Comparison of ENCODE assay signal across 1 cellular context in genomic region chr19:45717131-45717982, GRCh38.
A peak's percentile ranks its signal among the peaks of the same experiment; 100 is the strongest.
TF ChIP-seq lines count a peak whose summit lies in the region.

No MANE protein-coding gene starts in this region.

TF ChIP-seq in HepG2, 621 proteins besides CTCF, POLR2A, EP300 and RAD21 (continued from another document and continues in another):
- TF ChIP-seq, protein P1, sequence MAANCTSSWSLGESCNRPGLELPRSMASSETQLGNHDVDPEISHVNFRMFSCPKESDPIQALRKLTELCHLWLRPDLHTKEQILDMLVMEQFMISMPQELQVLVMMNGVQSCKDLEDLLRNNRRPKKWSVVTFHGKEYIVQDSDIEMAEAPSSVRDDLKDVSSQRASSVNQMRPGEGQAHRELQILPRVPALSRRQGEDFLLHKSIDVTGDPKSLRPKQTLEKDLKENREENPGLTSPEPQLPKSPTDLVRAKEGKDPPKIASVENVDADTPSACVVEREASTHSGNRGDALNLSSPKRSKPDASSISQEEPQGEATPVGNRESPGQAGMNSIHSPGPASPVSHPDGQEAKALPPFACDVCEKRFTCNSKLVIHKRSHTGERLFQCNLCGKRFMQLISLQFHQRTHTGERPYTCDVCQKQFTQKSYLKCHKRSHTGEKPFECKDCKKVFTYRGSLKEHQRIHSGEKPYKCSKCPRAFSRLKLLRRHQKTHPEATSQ (CRISPR knock-in tag; IDR thresholded peaks at IDR 0.05; ENCODE audit: borderline replicate concordance): 0 out of 2 replicates have a peak, but pooled peaks have one; percentile 19
- no peak for TF ChIP-seq FOSL1 (CRISPR knock-in tag; IDR thresholded peaks at IDR 0.05; ENCODE audit: borderline replicate concordance)
- peak; percentile 59; the same call in 1 of the 2 replicates for TF ChIP-seq JUN (CRISPR knock-in tag; IDR thresholded peaks at IDR 0.05)
- TF ChIP-seq MTA3 (CRISPR knock-in tag; IDR thresholded peaks at IDR 0.05): no peak
- no peak for TF ChIP-seq MTA1 (CRISPR knock-in tag; IDR thresholded peaks at IDR 0.05; ENCODE audit: borderline replicate concordance)
- no peak for TF ChIP-seq ZNF17 (CRISPR knock-in tag; IDR thresholded peaks at IDR 0.05)
- TF ChIP-seq MIXL1 (CRISPR knock-in tag; IDR thresholded peaks at IDR 0.05): peak; percentile 86
- peak; percentile 43 for TF ChIP-seq ZNF510 (CRISPR knock-in tag; IDR thresholded peaks at IDR 0.05; ENCODE audit: low read depth)
- TF ChIP-seq, protein P2, sequence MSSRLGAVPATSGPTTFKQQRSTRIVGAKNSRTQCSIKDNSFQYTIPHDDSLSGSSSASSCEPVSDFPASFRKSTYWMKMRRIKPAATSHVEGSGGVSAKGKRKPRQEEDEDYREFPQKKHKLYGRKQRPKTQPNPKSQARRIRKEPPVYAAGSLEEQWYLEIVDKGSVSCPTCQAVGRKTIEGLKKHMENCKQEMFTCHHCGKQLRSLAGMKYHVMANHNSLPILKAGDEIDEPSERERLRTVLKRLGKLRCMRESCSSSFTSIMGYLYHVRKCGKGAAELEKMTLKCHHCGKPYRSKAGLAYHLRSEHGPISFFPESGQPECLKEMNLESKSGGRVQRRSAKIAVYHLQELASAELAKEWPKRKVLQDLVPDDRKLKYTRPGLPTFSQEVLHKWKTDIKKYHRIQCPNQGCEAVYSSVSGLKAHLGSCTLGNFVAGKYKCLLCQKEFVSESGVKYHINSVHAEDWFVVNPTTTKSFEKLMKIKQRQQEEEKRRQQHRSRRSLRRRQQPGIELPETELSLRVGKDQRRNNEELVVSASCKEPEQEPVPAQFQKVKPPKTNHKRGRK (CRISPR knock-in tag; IDR thresholded peaks at IDR 0.05): no peak
- no peak for TF ChIP-seq ZNF816 (CRISPR knock-in tag; IDR thresholded peaks at IDR 0.05; ENCODE audit: borderline replicate concordance)
- no peak for TF ChIP-seq ZNF446 (CRISPR knock-in tag; IDR thresholded peaks at IDR 0.05)
- TF ChIP-seq, protein P3, sequence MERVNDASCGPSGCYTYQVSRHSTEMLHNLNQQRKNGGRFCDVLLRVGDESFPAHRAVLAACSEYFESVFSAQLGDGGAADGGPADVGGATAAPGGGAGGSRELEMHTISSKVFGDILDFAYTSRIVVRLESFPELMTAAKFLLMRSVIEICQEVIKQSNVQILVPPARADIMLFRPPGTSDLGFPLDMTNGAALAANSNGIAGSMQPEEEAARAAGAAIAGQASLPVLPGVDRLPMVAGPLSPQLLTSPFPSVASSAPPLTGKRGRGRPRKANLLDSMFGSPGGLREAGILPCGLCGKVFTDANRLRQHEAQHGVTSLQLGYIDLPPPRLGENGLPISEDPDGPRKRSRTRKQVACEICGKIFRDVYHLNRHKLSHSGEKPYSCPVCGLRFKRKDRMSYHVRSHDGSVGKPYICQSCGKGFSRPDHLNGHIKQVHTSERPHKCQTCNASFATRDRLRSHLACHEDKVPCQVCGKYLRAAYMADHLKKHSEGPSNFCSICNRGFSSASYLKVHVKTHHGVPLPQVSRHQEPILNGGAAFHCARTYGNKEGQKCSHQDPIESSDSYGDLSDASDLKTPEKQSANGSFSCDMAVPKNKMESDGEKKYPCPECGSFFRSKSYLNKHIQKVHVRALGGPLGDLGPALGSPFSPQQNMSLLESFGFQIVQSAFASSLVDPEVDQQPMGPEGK (CRISPR knock-in tag; IDR thresholded peaks at IDR 0.05): peak; percentile 1; the same call in 1 of the 2 replicates
- TF ChIP-seq ZBTB4 (CRISPR knock-in tag; IDR thresholded peaks at IDR 0.05; ENCODE audit: borderline replicate concordance): no peak
- 0 out of 2 replicates have a peak, but pooled peaks have one; percentile 58 for TF ChIP-seq ZXDC (CRISPR knock-in tag; IDR thresholded peaks at IDR 0.05)
- peak; percentile 87 for TF ChIP-seq TFDP2 (CRISPR knock-in tag; IDR thresholded peaks at IDR 0.05)
- TF ChIP-seq ZNF564 (CRISPR knock-in tag; IDR thresholded peaks at IDR 0.05): no peak
- TF ChIP-seq IRX3 (CRISPR knock-in tag; IDR thresholded peaks at IDR 0.05; ENCODE audit: borderline replicate concordance, low read depth): no peak
- TF ChIP-seq HNF4G (IDR thresholded peaks at IDR 0.05; ENCODE audit: borderline replicate concordance, low read depth, low read length): peak; percentile 71; the same call in 1 of the 2 replicates
- no peak for TF ChIP-seq HNF4G (CRISPR knock-in tag; IDR thresholded peaks at IDR 0.05; ENCODE audit: borderline replicate concordance, low read depth)
- peak; percentile 78 for TF ChIP-seq ERF (CRISPR knock-in tag; IDR thresholded peaks at IDR 0.05)
- peak; percentile 54; the same call in 1 of the 2 replicates for TF ChIP-seq RFX3 (CRISPR knock-in tag; IDR thresholded peaks at IDR 0.05)
- TF ChIP-seq, protein P4, sequence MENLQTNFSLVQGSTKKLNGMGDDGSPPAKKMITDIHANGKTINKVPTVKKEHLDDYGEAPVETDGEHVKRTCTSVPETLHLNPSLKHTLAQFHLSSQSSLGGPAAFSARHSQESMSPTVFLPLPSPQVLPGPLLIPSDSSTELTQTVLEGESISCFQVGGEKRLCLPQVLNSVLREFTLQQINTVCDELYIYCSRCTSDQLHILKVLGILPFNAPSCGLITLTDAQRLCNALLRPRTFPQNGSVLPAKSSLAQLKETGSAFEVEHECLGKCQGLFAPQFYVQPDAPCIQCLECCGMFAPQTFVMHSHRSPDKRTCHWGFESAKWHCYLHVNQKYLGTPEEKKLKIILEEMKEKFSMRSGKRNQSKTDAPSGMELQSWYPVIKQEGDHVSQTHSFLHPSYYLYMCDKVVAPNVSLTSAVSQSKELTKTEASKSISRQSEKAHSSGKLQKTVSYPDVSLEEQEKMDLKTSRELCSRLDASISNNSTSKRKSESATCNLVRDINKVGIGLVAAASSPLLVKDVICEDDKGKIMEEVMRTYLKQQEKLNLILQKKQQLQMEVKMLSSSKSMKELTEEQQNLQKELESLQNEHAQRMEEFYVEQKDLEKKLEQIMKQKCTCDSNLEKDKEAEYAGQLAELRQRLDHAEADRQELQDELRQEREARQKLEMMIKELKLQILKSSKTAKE (CRISPR knock-in tag; IDR thresholded peaks at IDR 0.05; ENCODE audit: borderline replicate concordance): peak; percentile 62; the same call in 1 of the 2 replicates
- TF ChIP-seq NFATC3 (CRISPR knock-in tag; IDR thresholded peaks at IDR 0.05): no peak
- TF ChIP-seq ZNF543 (CRISPR knock-in tag; IDR thresholded peaks at IDR 0.05): no peak; the same call in 1 of the 2 replicates
- TF ChIP-seq ZNF136 (CRISPR knock-in tag; IDR thresholded peaks at IDR 0.05; ENCODE audit: low read depth): 0 out of 2 replicates have a peak, but pooled peaks have one; percentile 34
- TF ChIP-seq ZFYVE20 (CRISPR knock-in tag; IDR thresholded peaks at IDR 0.05; ENCODE audit: borderline replicate concordance, low read depth): no peak
- peak; percentile 84 for TF ChIP-seq CREM (IDR thresholded peaks at IDR 0.05)
- no peak for TF ChIP-seq CREM (CRISPR knock-in tag; IDR thresholded peaks at IDR 0.05)
- TF ChIP-seq RBM22 (optimal IDR thresholded peaks at IDR 0.05; ENCODE audit: low read length): no peak
- TF ChIP-seq, protein P5, sequence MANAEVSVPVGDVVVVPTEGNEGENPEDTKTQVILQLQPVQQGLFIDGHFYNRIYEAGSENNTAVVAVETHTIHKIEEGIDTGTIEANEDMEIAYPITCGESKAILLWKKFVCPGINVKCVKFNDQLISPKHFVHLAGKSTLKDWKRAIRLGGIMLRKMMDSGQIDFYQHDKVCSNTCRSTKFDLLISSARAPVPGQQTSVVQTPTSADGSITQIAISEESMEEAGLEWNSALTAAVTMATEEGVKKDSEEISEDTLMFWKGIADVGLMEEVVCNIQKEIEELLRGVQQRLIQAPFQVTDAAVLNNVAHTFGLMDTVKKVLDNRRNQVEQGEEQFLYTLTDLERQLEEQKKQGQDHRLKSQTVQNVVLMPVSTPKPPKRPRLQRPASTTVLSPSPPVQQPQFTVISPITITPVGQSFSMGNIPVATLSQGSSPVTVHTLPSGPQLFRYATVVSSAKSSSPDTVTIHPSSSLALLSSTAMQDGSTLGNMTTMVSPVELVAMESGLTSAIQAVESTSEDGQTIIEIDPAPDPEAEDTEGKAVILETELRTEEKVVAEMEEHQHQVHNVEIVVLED (CRISPR knock-in tag; IDR thresholded peaks at IDR 0.05; ENCODE audit: borderline replicate concordance): peak; percentile 86
- no peak for TF ChIP-seq BRCA1 (CRISPR knock-in tag; IDR thresholded peaks at IDR 0.05)
- TF ChIP-seq ATF7 (IDR thresholded peaks at IDR 0.05): no peak
- TF ChIP-seq ATF7 (CRISPR knock-in tag; IDR thresholded peaks at IDR 0.05): no peak; the same call in none of the 2 replicates
- peak; percentile 68 for TF ChIP-seq ZNF792 (CRISPR knock-in tag; IDR thresholded peaks at IDR 0.05)
- TF ChIP-seq ZBTB25 (CRISPR knock-in tag; IDR thresholded peaks at IDR 0.05): no peak; the same call in 1 of the 2 replicates
- TF ChIP-seq ZBTB38 (CRISPR knock-in tag; IDR thresholded peaks at IDR 0.05): 0 out of 2 replicates have a peak, but pooled peaks have one; percentile 60
- no peak; the same call in 1 of the 2 replicates for TF ChIP-seq IRF2 (CRISPR knock-in tag; IDR thresholded peaks at IDR 0.05)
- TF ChIP-seq ZFY (CRISPR knock-in tag; IDR thresholded peaks at IDR 0.05): peak; percentile 51; the same call in 1 of the 2 replicates
- TF ChIP-seq PHB2 (IDR thresholded peaks at IDR 0.05; ENCODE audit: partially characterized antibody): no peak
